In genomic region chr3:152241142-152242067, GRCh38 we compare ENCODE assay signal across 8 cellular contexts. TPM values are rescaled to one million over a fixed set of nuclear protein-coding genes. Genes with fewer than 3 reads are reported as not detected.
A peak's percentile ranks its signal among the peaks of the same experiment; 100 is the strongest.
DNase-seq lines count a peak whose midpoint lies in the region; ATAC-seq, FAIRE-seq and TF ChIP-seq lines count a peak whose summit lies in the region.

No MANE protein-coding gene starts in this region.

- no peak for DNase-seq in activated naive CD4-positive, alpha-beta T cell treated with anti-CD3 and anti-CD28 coated beads, Interleukin-2, amount 10 ng/mL, durations not matched to agents 7 days and 5 days
- DNase-seq in activated naive CD4-positive, alpha-beta T cell treated with Interleukin-2 at 50 U/mL for 16 hours: no peak
- no peak for DNase-seq in activated CD4-positive, alpha-beta memory T cell treated with anti-CD3 and anti-CD28 coated beads for 36 hours
- no peak for DNase-seq in tibial artery
- no peak for DNase-seq in NCI-H1092 treated with DMSO at 0.1 percent for 48 hours (lab: John Stamatoyannopoulos, UW)
- DNase-seq in cardiac septum (ENCODE audit: low spot score): no peak
- DNase-seq in HepG2 (ENCODE audit: low spot score): no peak

- no peak for FAIRE-seq in HepG2 (lab: Jason Lieb, UNC)

- no peak for TF ChIP-seq POLR2A in HepG2 (IDR thresholded peaks at IDR 0.05; ENCODE audit: insufficient read depth in 1 of 2, low read depth in 2 of 2, low read length in 2 of 2)

- H2AFZ ChIP-seq in HepG2 (ENCODE audit: low read length): no peak overlapping the region

- peaks cover 15% of the 10 kb centered on the region for H3K36me3 Mint-ChIP-seq in activated naive CD4-positive, alpha-beta T cell treated with anti-CD3 and anti-CD28 coated beads, Interleukin-2, amount 10 ng/mL, durations not matched to agents 7 days and 5 days
- H3K36me3 Mint-ChIP-seq in activated CD4-positive, alpha-beta memory T cell treated with anti-CD3 and anti-CD28 coated beads for 36 hours: peaks cover 7% of the 10 kb centered on the region

- TF ChIP-seq RAD21 in HepG2 (CRISPR knock-in tag; IDR thresholded peaks at IDR 0.05): no peak

- peak overlapping the region; percentile 89 for H3K27ac Mint-ChIP-seq in activated naive CD4-positive, alpha-beta T cell treated with anti-CD3 and anti-CD28 coated beads, Interleukin-2, amount 10 ng/mL, durations not matched to agents 7 days and 5 days
- peak overlapping the region; percentile 88 for H3K27ac Mint-ChIP-seq in activated CD4-positive, alpha-beta memory T cell treated with anti-CD3 and anti-CD28 coated beads for 36 hours

- no peaks in the 10 kb centered on the region for H4K20me1 ChIP-seq in HepG2 (ENCODE audit: insufficient read depth, low read length)

- H3K27me3 Mint-ChIP-seq in activated naive CD4-positive, alpha-beta T cell treated with anti-CD3 and anti-CD28 coated beads, Interleukin-2, amount 10 ng/mL, durations not matched to agents 7 days and 5 days: no peaks in the 10 kb centered on the region
- H3K27me3 Mint-ChIP-seq in activated CD4-positive, alpha-beta memory T cell treated with anti-CD3 and anti-CD28 coated beads for 36 hours: no peaks in the 10 kb centered on the region

- TF ChIP-seq EP300 in HepG2 (IDR thresholded peaks at IDR 0.05; ENCODE audit: low read depth in 2 of 2, low read length in 2 of 2) (no peak), HepG2 (CRISPR knock-in tag; IDR thresholded peaks at IDR 0.05; ENCODE audit: borderline replicate concordance) (no peak)

- intact Hi-C loops in activated CD4-positive, alpha-beta memory T cell treated with anti-CD3 and anti-CD28 coated beads for 36 hours (cut with micrococcal nuclease): loop anchor here (1.0 to 5.0 kb wide), 6 partner anchors 8 to 1039 kb away; partner anchors contain the start of gene GPR171
- intact Hi-C loops in tibial artery (cut with DNase I; ENCODE audit: low total_unique reads): no loop called here
- intact Hi-C loops in cardiac septum (cut with DNase I): no loop called here
- intact Hi-C loops in HepG2 (cut with micrococcal nuclease; ENCODE audit: unreplicated experiment): no loop called here

- 60% methylated on average over 2 of the region's 2 CpGs for WGBS in HepG2 (ENCODE audit: low lambda C conversion rate)

- TF ChIP-seq CTCF in tibial artery (IDR thresholded peaks at IDR 0.05): no peak
- no peak for TF ChIP-seq CTCF in HepG2 (CRISPR knock-in tag; IDR thresholded peaks at IDR 0.05)

- H3K27ac ChIP-seq in tibial artery: peak overlapping the region; percentile 4 to 7
- H3K27ac ChIP-seq in HepG2 (ENCODE audit: extremely low read length, insufficient read depth, low read length): no peak overlapping the region

- H3K9me3 Mint-ChIP-seq in activated naive CD4-positive, alpha-beta T cell treated with anti-CD3 and anti-CD28 coated beads, Interleukin-2, amount 10 ng/mL, durations not matched to agents 7 days and 5 days: peaks cover 8% of the 10 kb centered on the region
- peaks cover 5% of the 10 kb centered on the region for H3K9me3 Mint-ChIP-seq in activated CD4-positive, alpha-beta memory T cell treated with anti-CD3 and anti-CD28 coated beads for 36 hours

- no peak overlapping the region for H3K4me2 ChIP-seq in HepG2 (ENCODE audit: low read depth, low read length)

- H3K79me2 ChIP-seq in HepG2 (ENCODE audit: insufficient read depth, low read length): no peaks in the 10 kb centered on the region

- H3K27me3 ChIP-seq in tibial artery (no peaks in the 10 kb centered on the region), HepG2 (ENCODE audit: control insufficient read depth in 1 of 2, insufficient read depth in 2 of 2, low read length in 2 of 2) (no peaks in the 10 kb centered on the region)

- ATAC-seq in HG03432 (IDR thresholded peaks at IDR 0.05; ENCODE audit: unreplicated experiment) (peak; percentile 65), HepG2 (no peak)

- H3K9me3 ChIP-seq in tibial artery (no peaks in the 10 kb centered on the region), HepG2 (ENCODE audit: low read length) (no peaks in the 10 kb centered on the region)

- H3K36me3 ChIP-seq in tibial artery (no peaks in the 10 kb centered on the region), HepG2 (replicated peaks in 1 of 2; ENCODE audit: control insufficient read depth in 1 of 2, insufficient read depth in 2 of 2, low read length in 2 of 2) (no peaks in the 10 kb centered on the region)

- H3K4me3 ChIP-seq in tibial artery (no peak overlapping the region), HepG2 (replicated peaks in 1 of 3; ENCODE audit: insufficient read depth in 1 of 3, low read depth in 2 of 3, low read length in 3 of 3) (no peak overlapping the region)

- H3K4me1 ChIP-seq in tibial artery: peaks cover 0 to 29% (median 5%) of the 10 kb centered on the region in 4 donors
- H3K4me1 ChIP-seq in HepG2 (ENCODE audit: insufficient read depth, low read length): peaks cover 22% of the 10 kb centered on the region

- in situ Hi-C loops in HepG2 (cut with HindIII; ENCODE audit: extremely low pct_ligation_motif_present, low pct_unique_long_range_greater_than_20kb): no loop called here

- BruUV-seq in HepG2 (replicated peaks; lab: Mats Ljungman, UMichigan): no TSS peak

- peak overlapping the region; percentile 98 for H3K4me3 Mint-ChIP-seq in activated naive CD4-positive, alpha-beta T cell treated with anti-CD3 and anti-CD28 coated beads, Interleukin-2, amount 10 ng/mL, durations not matched to agents 7 days and 5 days
- peak overlapping the region; percentile 84 for H3K4me3 Mint-ChIP-seq in activated CD4-positive, alpha-beta memory T cell treated with anti-CD3 and anti-CD28 coated beads for 36 hours

- no peak overlapping the region for H3K9ac ChIP-seq in HepG2 (ENCODE audit: insufficient read depth, low read depth, low read length)

- CTCF ChIA-PET in activated naive CD4-positive, alpha-beta T cell treated with anti-CD3 and anti-CD28 coated beads, Interleukin-2, amount 10 ng/mL, durations not matched to agents 7 days and 5 days (lab: Charles Lee): interaction anchor here (0.7 kb wide), 1 partner anchor 10 kb away, joined by 3 read pairs; no protein-coding TSS in a partner anchor
- CTCF ChIA-PET in activated CD4-positive, alpha-beta memory T cell treated with anti-CD3 and anti-CD28 coated beads for 36 hours (lab: Charles Lee): no interaction called here
- CTCF ChIA-PET in HepG2 (lab: Yijun Ruan, JAX; ENCODE audit: low intra/inter-chr PET ratio, low total read pairs): no interaction called here

- POLR2A ChIA-PET in activated CD4-positive, alpha-beta memory T cell treated with anti-CD3 and anti-CD28 coated beads for 36 hours (lab: Charles Lee): interaction anchor here (0.6 kb wide), 1 partner anchor 32 kb away, joined by 3 read pairs; no protein-coding TSS in a partner anchor
- POLR2A ChIA-PET in HepG2 (lab: Yijun Ruan, JAX): no interaction called here

- H3K4me1 Mint-ChIP-seq in activated naive CD4-positive, alpha-beta T cell treated with anti-CD3 and anti-CD28 coated beads, Interleukin-2, amount 10 ng/mL, durations not matched to agents 7 days and 5 days: peaks cover 63% of the 10 kb centered on the region
- peaks cover 59% of the 10 kb centered on the region for H3K4me1 Mint-ChIP-seq in activated CD4-positive, alpha-beta memory T cell treated with anti-CD3 and anti-CD28 coated beads for 36 hours (ENCODE audit: low read depth)

TF ChIP-seq in HepG2, 621 proteins besides CTCF, POLR2A, EP300 and RAD21 (continues in another document):
- TF ChIP-seq KLF13 (CRISPR knock-in tag; IDR thresholded peaks at IDR 0.05): no peak
- TF ChIP-seq DBP (CRISPR knock-in tag; IDR thresholded peaks at IDR 0.05; ENCODE audit: not compliant biosample characterization): no peak
- TF ChIP-seq SAFB2 (CRISPR knock-in tag; IDR thresholded peaks at IDR 0.05; ENCODE audit: borderline replicate concordance, low read depth): no peak
- TF ChIP-seq IRF2 (CRISPR knock-in tag; IDR thresholded peaks at IDR 0.05): no peak
- TF ChIP-seq NFIC (IDR thresholded peaks at IDR 0.05; ENCODE audit: low read length): no peak
- no peak for TF ChIP-seq ZNF441 (CRISPR knock-in tag; IDR thresholded peaks at IDR 0.05; ENCODE audit: borderline replicate concordance)

RNA-seq across cellular contexts. Expression of gene MBNL1, which starts 27.3 kb away (rescaled TPM):
- 100 to 1,000 TPM; 290 to 302 TPM for total RNA-seq in activated CD4-positive, alpha-beta memory T cell treated with anti-CD3 and anti-CD28 coated beads for 36 hours
- total RNA-seq in cardiac septum: 178 TPM
- 55.4 TPM in 2 replicates for total RNA-seq in HepG2 (2016; rRNA removed; fragmentation: Illumina TruSeq; extraction: Trizol)
- 8.2 and 11.3 TPM in 2 replicates for total RNA-seq in HepG2 (2016; cell fraction: cytosol; rRNA removed; fragmentation: Illumina TruSeq; extraction: Trizol; ENCODE audit: low read depth)
- total RNA-seq in HepG2 (2016; cell fraction: insoluble cytoplasmic fraction; rRNA removed; fragmentation: Illumina TruSeq; extraction: Trizol): 50.3 and 56.4 TPM in 2 replicates
- total RNA-seq in HepG2 (2016; cell fraction: membrane; rRNA removed; fragmentation: Illumina TruSeq; extraction: Trizol): 19.1 and 21.6 TPM in 2 replicates
- total RNA-seq in HepG2 (2016; cell fraction: nucleus; rRNA removed; fragmentation: Illumina TruSeq; extraction: Trizol): 106 and 117 TPM in 2 replicates
- 19.3 and 27.1 TPM in 2 replicates for polyA plus RNA-seq in HepG2 (2011; rRNA removed)
- polyA plus RNA-seq in HepG2 (2011; cell fraction: cytosol; rRNA removed): 23.1 and 24.2 TPM in 2 replicates
- polyA plus RNA-seq in HepG2 (2011; cell fraction: nucleus; rRNA removed): 28.6 and 31.4 TPM in 2 replicates
- polyA plus RNA-seq in HepG2 (2012): 16.4 and 17.7 TPM in 2 replicates
- 1.4 and 1.5 TPM in 2 replicates for polyA plus RNA-seq in HepG2 (2016; cell fraction: cytosol; fragmentation: Illumina TruSeq; extraction: Trizol; ENCODE audit: low read depth)
- polyA plus RNA-seq in HepG2 (2016; cell fraction: insoluble cytoplasmic fraction; fragmentation: Illumina TruSeq; extraction: Trizol; ENCODE audit: low read depth): 35.7 and 36.6 TPM in 2 replicates
- 6.8 TPM in 2 replicates for polyA plus RNA-seq in HepG2 (2016; cell fraction: membrane; fragmentation: Illumina TruSeq; extraction: Trizol; ENCODE audit: low read depth)
- 41.8 and 44.0 TPM in 2 replicates for polyA plus RNA-seq in HepG2 (2016; cell fraction: nucleus; fragmentation: Illumina TruSeq; extraction: Trizol; ENCODE audit: insufficient read depth, low read depth)
- 130 and 203 TPM in 2 replicates for polyA minus RNA-seq in HepG2 (2011; rRNA and poly(A)+ RNA removed; ENCODE audit: low replicate concordance)
- 59.9 and 63.4 TPM in 2 replicates for polyA minus RNA-seq in HepG2 (2011; cell fraction: cytosol; rRNA and poly(A)+ RNA removed)
- polyA minus RNA-seq in HepG2 (2011; cell fraction: nucleus; rRNA and poly(A)+ RNA removed): 167 and 169 TPM in 2 replicates
